Comparison of ENCODE assay signal across 9 cellular contexts in the genomic region with DNA sequence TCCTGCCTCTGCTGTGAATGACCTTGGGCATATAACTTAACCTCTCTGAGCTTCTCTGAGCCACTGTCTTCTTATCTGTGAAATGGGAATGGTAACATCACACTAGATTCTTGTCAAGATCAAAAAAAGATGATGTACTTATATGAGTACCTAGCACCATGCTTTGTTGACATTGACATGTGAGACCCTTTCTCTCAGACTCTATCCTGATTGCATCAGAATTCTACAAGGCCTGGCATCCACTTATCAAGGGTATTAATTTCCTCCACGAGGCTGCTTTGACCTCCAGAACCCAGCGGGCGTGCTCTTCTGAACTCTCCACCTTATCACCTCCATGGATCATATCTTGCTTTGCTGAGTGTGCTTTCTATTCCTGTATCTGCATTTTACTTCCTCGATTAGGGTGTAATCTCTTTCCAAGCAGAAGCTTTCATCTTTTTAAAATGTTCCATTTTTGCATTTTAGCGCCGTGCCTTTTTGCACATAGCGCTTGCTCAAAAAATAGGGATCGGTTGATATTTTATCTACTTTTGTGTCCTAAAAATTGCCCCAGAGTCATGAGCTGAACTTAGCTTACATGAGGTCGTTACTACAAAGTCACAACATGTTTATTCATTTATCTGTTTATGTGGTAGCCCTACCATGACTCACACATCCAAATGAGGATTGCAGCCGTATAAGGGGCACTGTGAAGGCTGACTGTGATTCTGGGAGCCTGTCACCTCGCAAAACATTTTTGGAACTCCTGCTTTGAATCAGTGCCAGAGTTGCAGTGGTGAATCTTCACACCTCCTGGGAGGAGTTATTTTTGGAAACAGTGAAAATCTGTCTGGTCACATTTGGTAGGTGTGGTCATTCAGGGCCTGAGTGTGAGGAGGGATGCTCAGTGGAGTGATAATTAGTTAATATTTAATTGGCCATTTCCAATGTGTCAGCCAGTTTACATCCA.
DNase-seq lines count a peak whose midpoint lies in the region; ATAC-seq, FAIRE-seq and TF ChIP-seq lines count a peak whose summit lies in the region.
"Had no signal": no experiment of that assay in that cellular context is flagged by ENCODE, and none has a peak within 500 bp of the region (broad histone marks: within the 10 kb centered on the region; RNA-seq: fewer than 3 reads in every experiment).

No MANE protein-coding gene starts in this region.

- H3K4me3 ChIP-seq in BLaER1 (no peak overlapping the region), SK-N-SH (ENCODE audit: low read depth in 2 of 2, low read length in 1 of 2) (no peak overlapping the region), hepatocyte (no peak overlapping the region)

- H3K27me3 ChIP-seq in BLaER1, result no peaks in the 10 kb centered on the region
- no peaks in the 10 kb centered on the region for H3K27me3 ChIP-seq in SK-N-SH (ENCODE audit: insufficient read depth)
- no peaks in the 10 kb centered on the region for H3K27me3 ChIP-seq in hepatocyte

- no peak for TF ChIP-seq RAD21 in SK-N-SH (IDR thresholded peaks at IDR 0.05; ENCODE audit: low read length)

- TF ChIP-seq EP300 in SK-N-SH (IDR thresholded peaks at IDR 0.05; ENCODE audit: borderline replicate concordance in 1 of 2, low read depth in 1 of 2, low read length in 1 of 2), result no peak

- TF ChIP-seq CTCF in SK-N-SH (IDR thresholded peaks at IDR 0.05) (no peak), hepatocyte (IDR thresholded peaks at IDR 0.05; ENCODE audit: poor library complexity) (no peak), D721Med (IDR thresholded peaks at IDR 0.05; ENCODE audit: insufficient read depth, missing control alignments) (no peak)

- H3K9ac ChIP-seq in BLaER1 (no peak overlapping the region), SK-N-SH (no peak overlapping the region)

- CTCF ChIA-PET in SK-N-SH (lab: Yijun Ruan, JAX), result interaction anchor here (0.9 to 7.3 kb wide), 9 partner anchors 9 to 272 kb away, joined by 3 to 72 read pairs (median 6); no protein-coding TSS in a partner anchor

- ATAC-seq in GM21390 (IDR thresholded peaks at IDR 0.05; ENCODE audit: unreplicated experiment), result peak; percentile 30
- no peak for ATAC-seq in HG03039 (IDR thresholded peaks at IDR 0.05; ENCODE audit: unreplicated experiment)

- FAIRE-seq in D721Med (lab: Jason Lieb, UNC) (no peak), urothelium cell line (lab: Jason Lieb, UNC) (no peak)

- WGBS in SK-N-SH (ENCODE audit: low lambda C conversion rate), result 74% methylated on average over 11 of the region's 11 CpGs
- WGBS in hepatocyte (ENCODE audit: low lambda C conversion rate, missing lambda C conversion rate), result 55% methylated on average over 11 of the region's 11 CpGs

- H3K27ac ChIP-seq in BLaER1 (peak overlapping the region; percentile 75; the same call in 1 of the 2 replicates), SK-N-SH (ENCODE audit: low read depth in 2 of 2, low read length in 1 of 2) (no peak overlapping the region), hepatocyte (peak overlapping the region; percentile 40)

- H3K36me3 ChIP-seq in BLaER1, result no peaks in the 10 kb centered on the region
- H3K36me3 ChIP-seq in SK-N-SH (replicated peaks in 1 of 2; ENCODE audit: control insufficient read depth in 1 of 2, insufficient read depth in 2 of 2, low read length in 1 of 2), result no peaks in the 10 kb centered on the region
- no peaks in the 10 kb centered on the region for H3K36me3 ChIP-seq in hepatocyte (replicated peaks; ENCODE audit: insufficient read depth, low read depth)

- H3K79me2 ChIP-seq in SK-N-SH (ENCODE audit: insufficient read depth), result no peaks in the 10 kb centered on the region
- no peaks in the 10 kb centered on the region for H3K79me2 ChIP-seq in hepatocyte

- no peaks in the 10 kb centered on the region for H3F3A ChIP-seq in SK-N-SH (replicated peaks; ENCODE audit: insufficient read depth)

- H3K9me2 ChIP-seq in SK-N-SH (no peaks in the 10 kb centered on the region), hepatocyte (replicated peaks; ENCODE audit: insufficient read depth) (no peaks in the 10 kb centered on the region)

- no peaks in the 10 kb centered on the region for H4K20me1 ChIP-seq in BLaER1
- H4K20me1 ChIP-seq in SK-N-SH (ENCODE audit: insufficient read depth), result no peaks in the 10 kb centered on the region
- no peaks in the 10 kb centered on the region for H4K20me1 ChIP-seq in hepatocyte (ENCODE audit: insufficient read depth, poor library complexity, severe bottlenecking)

- H3K9me3 ChIP-seq in BLaER1, result peaks cover 6% of the 10 kb centered on the region; the same call in 1 of the 2 replicates
- no peaks in the 10 kb centered on the region for H3K9me3 ChIP-seq in SK-N-SH
- no peaks in the 10 kb centered on the region for H3K9me3 ChIP-seq in hepatocyte (ENCODE audit: low read depth)

- H3K4me2 ChIP-seq in BLaER1, result peak overlapping the region; percentile 78
- H3K4me2 ChIP-seq in SK-N-SH, result no peak overlapping the region
- H3K4me2 ChIP-seq in hepatocyte, result no peak overlapping the region

- POLR2A ChIA-PET in SK-N-SH (lab: Yijun Ruan, JAX), result no interaction called here

- H2AFZ ChIP-seq in SK-N-SH (ENCODE audit: low read depth) (no peak overlapping the region), hepatocyte (no peak overlapping the region)

- H3K4me1 ChIP-seq in BLaER1 (peaks cover 60% of the 10 kb centered on the region), SK-N-SH (ENCODE audit: control insufficient read depth in 1 of 2, insufficient read depth in 2 of 2, low read depth in 1 of 2, low read length in 1 of 2) (peaks cover 4 to 20% of the 10 kb centered on the region in 2 experiments; a peak in 2 of 4 replicates), hepatocyte (ENCODE audit: insufficient read depth) (peaks cover 15% of the 10 kb centered on the region)

- DNase-seq in SK-N-SH (peak; percentile 39), hepatocyte (ENCODE audit: low spot score) (no peak), D721Med (ENCODE audit: insufficient read length, low spot score) (no peak), urothelium cell line (ENCODE audit: low spot score) (no peak), UCSD-AML1 (lab: John Stamatoyannopoulos, UW; ENCODE audit: unreplicated experiment) (no peak)
- DNase-seq: NCI-H187 had no signal

TF ChIP-seq in SK-N-SH, 30 proteins besides CTCF, POLR2A, EP300 and RAD21:
- TF ChIP-seq NFIC (IDR thresholded peaks at IDR 0.05; ENCODE audit: borderline replicate concordance), result no peak
- TF ChIP-seq, protein P1, sequence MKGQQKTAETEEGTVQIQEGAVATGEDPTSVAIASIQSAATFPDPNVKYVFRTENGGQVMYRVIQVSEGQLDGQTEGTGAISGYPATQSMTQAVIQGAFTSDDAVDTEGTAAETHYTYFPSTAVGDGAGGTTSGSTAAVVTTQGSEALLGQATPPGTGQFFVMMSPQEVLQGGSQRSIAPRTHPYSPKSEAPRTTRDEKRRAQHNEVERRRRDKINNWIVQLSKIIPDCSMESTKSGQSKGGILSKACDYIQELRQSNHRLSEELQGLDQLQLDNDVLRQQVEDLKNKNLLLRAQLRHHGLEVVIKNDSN (IDR thresholded peaks at IDR 0.05; ENCODE audit: borderline replicate concordance, low read depth), result no peak
- no peak for TF ChIP-seq SIN3A (IDR thresholded peaks at IDR 0.05; ENCODE audit: borderline replicate concordance, low read depth, low read length)
- TF ChIP-seq, protein P2, sequence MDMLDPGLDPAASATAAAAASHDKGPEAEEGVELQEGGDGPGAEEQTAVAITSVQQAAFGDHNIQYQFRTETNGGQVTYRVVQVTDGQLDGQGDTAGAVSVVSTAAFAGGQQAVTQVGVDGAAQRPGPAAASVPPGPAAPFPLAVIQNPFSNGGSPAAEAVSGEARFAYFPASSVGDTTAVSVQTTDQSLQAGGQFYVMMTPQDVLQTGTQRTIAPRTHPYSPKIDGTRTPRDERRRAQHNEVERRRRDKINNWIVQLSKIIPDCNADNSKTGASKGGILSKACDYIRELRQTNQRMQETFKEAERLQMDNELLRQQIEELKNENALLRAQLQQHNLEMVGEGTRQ (IDR thresholded peaks at IDR 0.05; ENCODE audit: borderline replicate concordance, low read depth, low read length), result no peak
- TF ChIP-seq GATA2 (CRISPR knock-in tag; IDR thresholded peaks at IDR 0.05), result peak; percentile 62
- TF ChIP-seq, protein P3, sequence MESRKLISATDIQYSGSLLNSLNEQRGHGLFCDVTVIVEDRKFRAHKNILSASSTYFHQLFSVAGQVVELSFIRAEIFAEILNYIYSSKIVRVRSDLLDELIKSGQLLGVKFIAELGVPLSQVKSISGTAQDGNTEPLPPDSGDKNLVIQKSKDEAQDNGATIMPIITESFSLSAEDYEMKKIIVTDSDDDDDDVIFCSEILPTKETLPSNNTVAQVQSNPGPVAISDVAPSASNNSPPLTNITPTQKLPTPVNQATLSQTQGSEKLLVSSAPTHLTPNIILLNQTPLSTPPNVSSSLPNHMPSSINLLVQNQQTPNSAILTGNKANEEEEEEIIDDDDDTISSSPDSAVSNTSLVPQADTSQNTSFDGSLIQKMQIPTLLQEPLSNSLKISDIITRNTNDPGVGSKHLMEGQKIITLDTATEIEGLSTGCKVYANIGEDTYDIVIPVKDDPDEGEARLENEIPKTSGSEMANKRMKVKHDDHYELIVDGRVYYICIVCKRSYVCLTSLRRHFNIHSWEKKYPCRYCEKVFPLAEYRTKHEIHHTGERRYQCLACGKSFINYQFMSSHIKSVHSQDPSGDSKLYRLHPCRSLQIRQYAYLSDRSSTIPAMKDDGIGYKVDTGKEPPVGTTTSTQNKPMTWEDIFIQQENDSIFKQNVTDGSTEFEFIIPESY (IDR thresholded peaks at IDR 0.05; ENCODE audit: borderline replicate concordance, low read depth), result no peak
- peak; percentile 69; the same call in 1 of the 2 replicates for TF ChIP-seq RCOR1 (IDR thresholded peaks at IDR 0.05; ENCODE audit: low read length)
- no peak for TF ChIP-seq FOXJ3 (CRISPR knock-in tag; IDR thresholded peaks at IDR 0.05)
- TF ChIP-seq, protein P4, sequence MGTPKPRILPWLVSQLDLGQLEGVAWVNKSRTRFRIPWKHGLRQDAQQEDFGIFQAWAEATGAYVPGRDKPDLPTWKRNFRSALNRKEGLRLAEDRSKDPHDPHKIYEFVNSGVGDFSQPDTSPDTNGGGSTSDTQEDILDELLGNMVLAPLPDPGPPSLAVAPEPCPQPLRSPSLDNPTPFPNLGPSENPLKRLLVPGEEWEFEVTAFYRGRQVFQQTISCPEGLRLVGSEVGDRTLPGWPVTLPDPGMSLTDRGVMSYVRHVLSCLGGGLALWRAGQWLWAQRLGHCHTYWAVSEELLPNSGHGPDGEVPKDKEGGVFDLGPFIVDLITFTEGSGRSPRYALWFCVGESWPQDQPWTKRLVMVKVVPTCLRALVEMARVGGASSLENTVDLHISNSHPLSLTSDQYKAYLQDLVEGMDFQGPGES (IDR thresholded peaks at IDR 0.05; ENCODE audit: low read depth, low read length), result no peak

Comparison
In these comparisons a context has a peak if more than half of its experiments do, and no peak if none do; other contexts are left out.
1. H3K27ac ChIP-seq: peak in BLaER1 (single experiment) and hepatocyte (single experiment); none in SK-N-SH (0 of 2).